19 cellular contexts compared by ENCODE assay signal in genomic region chr11:134333951-134334350, GRCh38. TPM values are rescaled to one million over a fixed set of nuclear protein-coding genes. Genes with fewer than 3 reads are reported as not detected.
DNase-seq lines count a peak whose midpoint lies in the region; ATAC-seq and TF ChIP-seq lines count a peak whose summit lies in the region.
"Had no signal": no experiment of that assay in that cellular context is flagged by ENCODE, and none has a peak within 500 bp of the region (broad histone marks: within the 10 kb centered on the region; RNA-seq: fewer than 3 reads in every experiment).

No MANE protein-coding gene starts in this region.

- no peak overlapping the region for H3K9ac ChIP-seq in colonic mucosa (ENCODE audit: low read depth in 2 of 2, low read length in 2 of 2)
- H3K9ac ChIP-seq: KMS-11 had no signal

- intact Hi-C loops in lower lobe of right lung (cut with DNase I) (no loop called here), vagina (cut with DNase I) (no loop called here), colonic mucosa (cut with DNase I) (no loop called here)

- no peaks in the 10 kb centered on the region for H3K36me3 ChIP-seq in lower lobe of right lung
- H3K36me3 ChIP-seq in vagina: no peaks in the 10 kb centered on the region
- H3K36me3 ChIP-seq in colonic mucosa: no peaks in the 10 kb centered on the region

- no peaks in the 10 kb centered on the region for H3K36me3 Mint-ChIP-seq in activated naive CD8-positive, alpha-beta T cell
- no peaks in the 10 kb centered on the region for H3K36me3 Mint-ChIP-seq in activated naive CD8-positive, alpha-beta T cell treated with anti-CD3 and anti-CD28 coated beads, Interleukin-2, amount 50 U/mL, for 24 hours (ENCODE audit: low read depth)
- H3K36me3 Mint-ChIP-seq: CD4-positive, CD25-positive, alpha-beta regulatory T cell had no signal

- H3K27me3 Mint-ChIP-seq in activated naive CD8-positive, alpha-beta T cell: peaks cover 10% of the 10 kb centered on the region
- peaks cover 35% of the 10 kb centered on the region for H3K27me3 Mint-ChIP-seq in activated naive CD8-positive, alpha-beta T cell treated with anti-CD3 and anti-CD28 coated beads, Interleukin-2, amount 50 U/mL, for 24 hours

- H3K27me3 ChIP-seq in lower lobe of right lung (ENCODE audit: low read depth) (peaks cover 24% of the 10 kb centered on the region), vagina (no peaks in the 10 kb centered on the region), colonic mucosa (no peaks in the 10 kb centered on the region)

- no peak for TF ChIP-seq POLR2A in vagina (IDR thresholded peaks at IDR 0.05)

- H3K9me3 ChIP-seq in lower lobe of right lung (no peaks in the 10 kb centered on the region), vagina (no peaks in the 10 kb centered on the region), colonic mucosa (no peaks in the 10 kb centered on the region)
- H3K9me3 ChIP-seq: A549 had no signal

- no peaks in the 10 kb centered on the region for H3K9me3 Mint-ChIP-seq in activated naive CD8-positive, alpha-beta T cell (ENCODE audit: low read depth)
- H3K9me3 Mint-ChIP-seq in activated naive CD8-positive, alpha-beta T cell treated with anti-CD3 and anti-CD28 coated beads, Interleukin-2, amount 50 U/mL, for 24 hours: no peaks in the 10 kb centered on the region
- H3K9me3 Mint-ChIP-seq: CD4-positive, CD25-positive, alpha-beta regulatory T cell; H9 had no signal

- in situ Hi-C loops in SK-MEL-5 (cut with HindIII; ENCODE audit: low pct_unique_long_range_greater_than_20kb, low sequenced_read_pairs): no loop called here

- DNase-seq in activated naive CD8-positive, alpha-beta T cell treated with anti-CD3 and anti-CD28 coated beads, Interleukin-2, amount 50 U/mL, for 24 hours: no peak
- DNase-seq in SK-MEL-5 (ENCODE audit: low read depth, low spot score) (peak; percentile 28), lower lobe of right lung (no peak), vagina (ENCODE audit: extremely low spot score in 2 of 2) (peak; percentile 52 to 82), colonic mucosa (no peak)
- DNase-seq: CD4-positive, CD25-positive, alpha-beta regulatory T cell; DMS153; H9; NCI-H1105; NCI-H187; NCI-H2171; NCI-H82; SIG-M5 had no signal

- H3K27ac ChIP-seq in lower lobe of right lung (no peak overlapping the region), vagina (no peak overlapping the region), colonic mucosa (no peak overlapping the region)
- H3K27ac ChIP-seq: A549, KMS-11 had no signal

- ATAC-seq in activated naive CD8-positive, alpha-beta T cell treated with anti-CD3 and anti-CD28 coated beads, Interleukin-2, amount 50 U/mL, for 24 hours: no peak
- ATAC-seq in lower lobe of right lung (peak; percentile 17 to 47), HG03521 (IDR thresholded peaks at IDR 0.05; ENCODE audit: unreplicated experiment) (no peak)
- no peak for ATAC-seq in activated CD4-positive, CD25-positive, alpha-beta regulatory T cell treated with anti-CD3 and anti-CD28 coated beads, Interleukin-2, amount 50 U/mL, for 24 hours
- ATAC-seq: A549 had no signal

- H3K4me1 ChIP-seq in lower lobe of right lung (peaks cover 17% of the 10 kb centered on the region), vagina (peaks cover 22% of the 10 kb centered on the region), colonic mucosa (no peaks in the 10 kb centered on the region)
- H3K4me1 ChIP-seq: A549 had no signal

- no peak overlapping the region for H3K4me3 ChIP-seq in lower lobe of right lung
- H3K4me3 ChIP-seq in vagina: no peak overlapping the region
- no peak overlapping the region for H3K4me3 ChIP-seq in colonic mucosa
- H3K4me3 ChIP-seq: A549 had no signal

- no peak overlapping the region for H3K27ac Mint-ChIP-seq in activated naive CD8-positive, alpha-beta T cell
- H3K27ac Mint-ChIP-seq in activated naive CD8-positive, alpha-beta T cell treated with anti-CD3 and anti-CD28 coated beads, Interleukin-2, amount 50 U/mL, for 24 hours: no peak overlapping the region
- H3K27ac Mint-ChIP-seq: CD4-positive, CD25-positive, alpha-beta regulatory T cell; H9 had no signal

- TF ChIP-seq CTCF in lower lobe of right lung (IDR thresholded peaks at IDR 0.05) (no peak), vagina (IDR thresholded peaks at IDR 0.05) (no peak), colonic mucosa (IDR thresholded peaks at IDR 0.05) (no peak)

- H3K4me3 Mint-ChIP-seq in activated naive CD8-positive, alpha-beta T cell: peak overlapping the region; percentile 83
- H3K4me3 Mint-ChIP-seq in activated naive CD8-positive, alpha-beta T cell treated with anti-CD3 and anti-CD28 coated beads, Interleukin-2, amount 50 U/mL, for 24 hours: no peak overlapping the region

- H3K4me1 Mint-ChIP-seq in activated naive CD8-positive, alpha-beta T cell (ENCODE audit: low read depth): peaks cover 16% of the 10 kb centered on the region
- peaks cover 10% of the 10 kb centered on the region for H3K4me1 Mint-ChIP-seq in activated naive CD8-positive, alpha-beta T cell treated with anti-CD3 and anti-CD28 coated beads, Interleukin-2, amount 50 U/mL, for 24 hours

RNA-seq across cellular contexts. Expression of gene GLB1L2, which starts 2.2 kb away (rescaled TPM):
- 0.48 and 1.1 TPM in 2 replicates for total RNA-seq in SK-MEL-5 (2014; rRNA removed; shearing (Covaris generic))
- polyA plus RNA-seq in SK-MEL-5 (2015; cell fraction: cytosol; rRNA removed): 1.5 TPM in 2 replicates
- polyA plus RNA-seq in SK-MEL-5 (2015; cell fraction: nucleus; rRNA removed): 0.83 and 1.4 TPM in 2 replicates
- total RNA-seq in lower lobe of right lung (5.1 TPM), vagina (2.0 TPM), colonic mucosa (10 to 100 TPM; 27.2 to 31.3 TPM)

RNA-seq across cellular contexts. Expression of gene GLB1L3, which starts 57.8 kb away (rescaled TPM):
- total RNA-seq in SK-MEL-5 (2014; rRNA removed; shearing (Covaris generic)): 0.40 and 0.69 TPM in 2 replicates
- 0.37 and 0.77 TPM in 2 replicates for polyA plus RNA-seq in SK-MEL-5 (2015; cell fraction: cytosol; rRNA removed)
- polyA plus RNA-seq in SK-MEL-5 (2015; cell fraction: nucleus; rRNA removed): 1.3 and 1.6 TPM in 2 replicates
- total RNA-seq in lower lobe of right lung (0.27 TPM), vagina (2.2 TPM), colonic mucosa (under 1 TPM in 1 of 2 donors, not detected in 1; 0.15 TPM)
- total RNA-seq: MCF 10A had no signal
- polyA plus RNA-seq: A549 had no signal

Comparison
In these comparisons a context has a peak if more than half of its experiments do, and no peak if none do; other contexts are left out.
1. ATAC-seq: peak in lower lobe of right lung (2 of 2); none in activated naive CD8-positive, alpha-beta T cell treated with anti-CD3 and anti-CD28 coated beads, Interleukin-2, amount 50 U/mL, for 24 hours (single experiment), activated CD4-positive, CD25-positive, alpha-beta regulatory T cell treated with anti-CD3 and anti-CD28 coated beads, Interleukin-2, amount 50 U/mL, for 24 hours (0 of 2) and HG03521 (single experiment).
2. DNase-seq: peak in SK-MEL-5 (single experiment) and vagina (2 of 2); none in activated naive CD8-positive, alpha-beta T cell treated with anti-CD3 and anti-CD28 coated beads, Interleukin-2, amount 50 U/mL, for 24 hours (single experiment), lower lobe of right lung (single experiment) and colonic mucosa (single experiment).